ENCODE assay signal across 2 cellular contexts in genomic region chr18:9891515-9891914, GRCh38.
TF ChIP-seq lines count a peak whose summit lies in the region.
"Not testable (repeated sequence)": the region's sequence is repeated elsewhere in the genome, so short reads cannot be mapped to it uniquely, and the experiment has no call there.

No MANE protein-coding gene starts in this region.

TF ChIP-seq in SK-N-SH, 30 proteins besides CTCF, POLR2A, EP300 and RAD21:
- TF ChIP-seq TCF12 (IDR thresholded peaks at IDR 0.05) (peak; percentile 27; the same call in 1 of the 2 replicates), JUND (IDR thresholded peaks at IDR 0.05) (peak; percentile 26; the same call in 1 of the 2 replicates), FOSL2 (IDR thresholded peaks at IDR 0.05; ENCODE audit: borderline replicate concordance, low read depth) (peak; percentile 37; the same call in 1 of the 2 replicates)

TF ChIP-seq in K562, 482 proteins besides CTCF, POLR2A, EP300 and RAD21:
- TF ChIP-seq FOSL1 (tag; conservative IDR thresholded peaks at IDR 0.05): 0 out of 2 replicates have a peak, but pooled peaks have one; percentile 19
- TF ChIP-seq, protein P1, sequence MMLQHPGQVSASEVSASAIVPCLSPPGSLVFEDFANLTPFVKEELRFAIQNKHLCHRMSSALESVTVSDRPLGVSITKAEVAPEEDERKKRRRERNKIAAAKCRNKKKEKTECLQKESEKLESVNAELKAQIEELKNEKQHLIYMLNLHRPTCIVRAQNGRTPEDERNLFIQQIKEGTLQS (IDR thresholded peaks at IDR 0.05): 0 out of 2 replicates have a peak, but pooled peaks have one; percentile 17
- TF ChIP-seq, protein P1 (CRISPR knock-in tag; conservative IDR thresholded peaks at IDR 0.05): not testable (repeated sequence)
